ENCODE assay signal across 8 cellular contexts in the genomic region with DNA sequence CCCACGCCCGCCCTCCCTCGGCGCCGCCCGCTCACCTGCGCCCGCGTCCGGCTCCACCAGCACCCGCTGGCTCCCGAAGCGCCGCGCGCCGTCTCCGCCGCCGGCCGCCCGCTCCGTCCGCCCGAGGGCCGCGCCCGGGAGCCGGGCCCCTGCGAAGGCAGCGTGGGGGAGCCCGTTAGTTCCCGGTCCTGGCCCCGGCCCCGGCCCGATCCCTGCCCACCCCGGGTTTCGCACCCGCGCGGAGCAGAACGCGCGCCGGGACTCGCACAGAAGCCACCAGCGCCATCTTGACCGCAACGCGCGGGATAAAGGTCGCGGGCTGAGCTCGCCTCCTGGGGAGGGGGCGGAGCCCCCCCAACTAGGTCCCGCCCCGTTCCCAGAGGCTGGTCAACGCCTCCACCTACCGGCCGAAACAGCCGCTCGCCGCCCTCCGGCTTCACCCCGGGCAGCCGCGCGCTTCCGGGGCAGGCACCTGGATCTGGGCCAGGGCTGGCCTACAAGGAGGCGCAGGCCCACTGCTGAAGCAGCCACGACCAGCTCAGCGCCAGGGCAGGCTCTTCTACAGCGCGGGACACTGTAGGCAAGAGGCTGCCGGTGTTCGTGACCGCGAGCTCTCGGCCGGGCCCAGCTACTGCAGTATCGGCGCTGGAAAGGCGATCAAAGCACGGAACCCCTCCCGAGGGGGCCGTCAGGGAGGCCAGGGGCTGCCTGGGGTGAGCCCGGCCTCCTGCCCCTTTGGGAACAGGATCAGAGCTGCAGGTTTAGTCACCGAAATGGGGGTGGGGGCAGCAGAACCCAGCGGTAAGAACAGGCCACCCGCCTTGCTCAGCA. TPM values are rescaled to one million over a fixed set of nuclear protein-coding genes. Genes with fewer than 3 reads are reported as not detected.
DNase-seq lines count a peak whose midpoint lies in the region; ATAC-seq and TF ChIP-seq lines count a peak whose summit lies in the region.

A gene with protein sequence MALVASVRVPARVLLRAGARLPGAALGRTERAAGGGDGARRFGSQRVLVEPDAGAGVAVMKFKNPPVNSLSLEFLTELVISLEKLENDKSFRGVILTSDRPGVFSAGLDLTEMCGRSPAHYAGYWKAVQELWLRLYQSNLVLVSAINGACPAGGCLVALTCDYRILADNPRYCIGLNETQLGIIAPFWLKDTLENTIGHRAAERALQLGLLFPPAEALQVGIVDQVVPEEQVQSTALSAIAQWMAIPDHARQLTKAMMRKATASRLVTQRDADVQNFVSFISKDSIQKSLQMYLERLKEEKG (minus strand): TSS at position 307 of the 831 bp plus-strand sequence. CDS start 21 bp downstream, at position 286.

- peaks cover 13% of the 10 kb centered on the region for H3K36me3 Mint-ChIP-seq in type B pancreatic cell

- peak within 1 kb of the TSS; percentile 93 for H3K4me3 Mint-ChIP-seq in type B pancreatic cell

- peak within 1 kb of the TSS; percentile 95 for H3K27ac Mint-ChIP-seq in type B pancreatic cell

- H3K27me3 Mint-ChIP-seq in type B pancreatic cell, result no peaks in the 10 kb centered on the region

- H3K4me1 Mint-ChIP-seq in type B pancreatic cell (ENCODE audit: unreplicated experiment), result no peaks in the 10 kb centered on the region

- peak; percentile 57 for TF ChIP-seq CTCF in GM12864 (IDR thresholded peaks at IDR 0.05; ENCODE audit: low read depth, low read length, missing control alignments)
- peak; percentile 74 for TF ChIP-seq CTCF in type B pancreatic cell (conservative IDR thresholded peaks at IDR 0.05)

- H3K4me3 ChIP-seq in GM12864 (ENCODE audit: low read depth, low read length), result peak within 1 kb of the TSS; percentile 75

- H3K9me3 Mint-ChIP-seq in type B pancreatic cell, result no peaks in the 10 kb centered on the region

- peak; percentile 70 for DNase-seq in GM12864 (ENCODE audit: low read depth)
- DNase-seq in NCI-H1105 treated with DMSO at 0.1 percent for 48 hours (lab: John Stamatoyannopoulos, UW), result peak; percentile 77
- DNase-seq in T follicular helper cell (ENCODE audit: low read depth), result peak; percentile 46
- peak; percentile 99 for DNase-seq in cardiac septum (ENCODE audit: low spot score)
- DNase-seq in pons (ENCODE audit: low spot score), result peak; percentile 91
- DNase-seq in type B pancreatic cell (ENCODE audit: extremely low spot score, unreplicated experiment), result peak; percentile 93

- H3K27ac ChIP-seq in adipose tissue (ENCODE audit: low read depth, low read length), result no peak within 1 kb of the TSS

- intact Hi-C loops in cardiac septum (cut with DNase I), result loop anchor here (1.0 to 5.0 kb wide), 3 partner anchors 17 to 94 kb away; a partner anchor contains a TSS

- ATAC-seq in HG02588 (IDR thresholded peaks at IDR 0.05; ENCODE audit: unreplicated experiment), result peak; percentile 87

- WGBS in adipose tissue, 3 donors, result 2% methylated on average over 70 to 90 of the region's 90 CpGs

RNA-seq across cellular contexts. Expression of the gene that starts here (rescaled TPM):
- 100 to 1,000 TPM in 1 of 3 donors, 10 to 100 TPM in 2; 56.0 to 126 (median 72.3) TPM for polyA plus RNA-seq in adipose tissue
- total RNA-seq in cardiac septum, result 139 TPM
- 72.7 and 89.7 TPM in 2 replicates for total RNA-seq in type B pancreatic cell (ENCODE audit: low replicate concordance)

Comparison
In these comparisons a context has a peak if more than half of its experiments do, and no peak if none do; other contexts are left out.
1. DNase-seq: peak in every context shown above with its lines; median percentile 99 in cardiac septum; 93 in type B pancreatic cell; 91 in pons; 77 in NCI-H1105 treated with DMSO at 0.1 percent for 48 hours; 70 in GM12864; 46 in T follicular helper cell.